ENCODE assay signal across 19 cellular contexts in the genomic region with DNA sequence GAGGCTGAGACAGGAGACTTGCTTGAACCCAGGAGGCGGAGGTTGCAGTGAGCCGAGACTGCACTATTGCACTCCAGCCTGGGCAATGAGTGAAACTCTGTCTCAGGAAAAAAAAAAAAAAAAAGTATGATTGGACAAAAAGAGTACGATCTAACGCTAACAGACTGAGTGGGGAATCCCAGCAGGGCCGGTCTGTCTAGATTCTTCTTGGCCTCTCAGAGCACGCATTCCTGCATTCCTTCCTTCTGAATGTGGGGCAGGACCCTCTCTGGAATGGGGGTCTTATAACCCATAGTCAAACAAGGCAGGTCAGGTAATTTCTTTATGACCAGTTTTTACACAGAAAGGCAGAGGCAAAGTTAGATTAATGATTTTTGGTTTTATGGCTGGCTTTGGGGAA.
DNase-seq lines count a peak whose midpoint lies in the region; ATAC-seq, FAIRE-seq and TF ChIP-seq lines count a peak whose summit lies in the region.
"Had no signal": no experiment of that assay in that cellular context is flagged by ENCODE, and none has a peak within 500 bp of the region (broad histone marks: within the 10 kb centered on the region; RNA-seq: fewer than 3 reads in every experiment).

No MANE protein-coding gene starts in this region.

- H3K9ac ChIP-seq in keratinocyte (ENCODE audit: control insufficient read depth, extremely low read depth, insufficient read depth, low read length) = no peak overlapping the region
- H3K9ac ChIP-seq in MM.1S (ENCODE audit: low read length) = no peak overlapping the region
- H3K9ac ChIP-seq: SK-N-SH had no signal

- TF ChIP-seq CTCF in PC-9 (conservative IDR thresholded peaks at IDR 0.05) (no peak), keratinocyte (optimal IDR thresholded peaks at IDR 0.05 in 1 of 3, IDR thresholded peaks at IDR 0.05 in 1 of 3, conservative IDR thresholded peaks at IDR 0.05 in 1 of 3; ENCODE audit: extremely low read depth in 1 of 3, insufficient read depth in 2 of 3, low read length in 3 of 3) (no peak), progenitor cell of endocrine pancreas (IDR thresholded peaks at IDR 0.05; ENCODE audit: unreplicated experiment) (no peak), MM.1S (IDR thresholded peaks at IDR 0.05; ENCODE audit: low read length) (no peak)

- H2AFZ ChIP-seq in PC-9 (no peak overlapping the region), keratinocyte (ENCODE audit: control insufficient read depth, low read length) (peak overlapping the region; percentile 16), MM.1S (ENCODE audit: low read length) (no peak overlapping the region)

- no peaks in the 10 kb centered on the region for H3K9me1 ChIP-seq in keratinocyte (ENCODE audit: control insufficient read depth, extremely low read depth, insufficient read depth, low read length)

- peaks cover 29% of the 10 kb centered on the region for H3K4me1 Mint-ChIP-seq in progenitor cell of endocrine pancreas (ENCODE audit: low read depth)

- H3K4me2 ChIP-seq in PC-9 (peak overlapping the region; percentile 68), keratinocyte (ENCODE audit: control insufficient read depth, extremely low read depth, insufficient read depth, low read depth, low read length) (peak overlapping the region; percentile 22), MM.1S (ENCODE audit: low read depth, low read length) (no peak overlapping the region)
- H3K4me2 ChIP-seq: SK-N-SH had no signal

- FAIRE-seq in keratinocyte (lab: Jason Lieb, UNC) = no peak
- FAIRE-seq: HTR-8/SVneo, K562, RCC 7860 had no signal

- H3K27me3 Mint-ChIP-seq in progenitor cell of endocrine pancreas = peaks cover 40% of the 10 kb centered on the region

- H3F3A ChIP-seq in PC-9 (ENCODE audit: insufficient read depth, low read depth) = peaks cover 24% of the 10 kb centered on the region
- no peaks in the 10 kb centered on the region for H3F3A ChIP-seq in MM.1S (ENCODE audit: insufficient read depth, low read length)

- POLR2A ChIA-PET in PC-9 (lab: Charles Lee; ENCODE audit: unreplicated experiment) = no interaction called here

- dilution Hi-C loops in keratinocyte (cut with MboI; ENCODE audit: extremely low pct_ligation_motif_present, low sequenced_read_pairs) = no loop called here

- H3K27me3 ChIP-seq in PC-9 (ENCODE audit: insufficient read depth, low read depth) (no peaks in the 10 kb centered on the region), keratinocyte (ENCODE audit: control insufficient read depth, extremely low read depth, insufficient read depth, low read length) (no peaks in the 10 kb centered on the region), MM.1S (replicated peaks; ENCODE audit: insufficient read depth, low read length) (no peaks in the 10 kb centered on the region)

- no peaks in the 10 kb centered on the region for H4K20me1 ChIP-seq in PC-9 (ENCODE audit: insufficient read depth)
- H4K20me1 ChIP-seq in keratinocyte (ENCODE audit: control insufficient read depth, extremely low read depth, insufficient read depth, low read length) = no peaks in the 10 kb centered on the region
- no peaks in the 10 kb centered on the region for H4K20me1 ChIP-seq in MM.1S (ENCODE audit: insufficient read depth, low read length)

- peak overlapping the region; percentile 90 for H3K27ac Mint-ChIP-seq in progenitor cell of endocrine pancreas

- no peak for ATAC-seq in esophagus mucosa
- ATAC-seq: K562 had no signal

- H3K27ac ChIP-seq in PC-9 (peak overlapping the region; percentile 44), keratinocyte (ENCODE audit: control insufficient read depth, insufficient read depth, low read length) (no peak overlapping the region), MM.1S (ENCODE audit: low read length) (no peak overlapping the region)

- intact Hi-C loops in PC-9 (cut with micrococcal nuclease; ENCODE audit: unreplicated experiment) = loop anchor here (1.0 to 10.0 kb wide), 3 partner anchors 60 to 235 kb away; partner anchors contain the start of gene SLC16A1

- no peaks in the 10 kb centered on the region for H3K79me2 ChIP-seq in PC-9 (ENCODE audit: low read depth)
- H3K79me2 ChIP-seq in keratinocyte (ENCODE audit: control insufficient read depth, insufficient read depth, low read length) = no peaks in the 10 kb centered on the region
- H3K79me2 ChIP-seq in MM.1S (ENCODE audit: low read length) = no peaks in the 10 kb centered on the region

- H3K36me3 ChIP-seq in PC-9 (ENCODE audit: low read depth) (no peaks in the 10 kb centered on the region), keratinocyte (ENCODE audit: control insufficient read depth in 2 of 2, extremely low read depth in 1 of 2, insufficient read depth in 2 of 2, low read length in 2 of 2) (no peaks in the 10 kb centered on the region), MM.1S (replicated peaks; ENCODE audit: insufficient read depth, low read length) (no peaks in the 10 kb centered on the region)
- H3K36me3 ChIP-seq: HAP-1 had no signal

- CTCF ChIA-PET in PC-9 (lab: Charles Lee) = interaction anchor here (0.6 to 3.9 kb wide), 5 partner anchors 44 to 233 kb away, joined by 3 to 15 read pairs (median 6); partner anchors contain the start of gene PPM1J

- H3K9me2 ChIP-seq in PC-9 (ENCODE audit: insufficient read depth) = no peaks in the 10 kb centered on the region
- no peaks in the 10 kb centered on the region for H3K9me2 ChIP-seq in MM.1S (replicated peaks; ENCODE audit: insufficient read depth, low read length)
- H3K9me2 ChIP-seq: SK-N-SH had no signal

- peak overlapping the region; percentile 17; the same call in 1 of the 2 replicates for H3K4me3 ChIP-seq in PC-9
- H3K4me3 ChIP-seq in keratinocyte (ENCODE audit: control insufficient read depth in 2 of 3, extremely low read depth in 1 of 3, insufficient read depth in 2 of 3, low read depth in 1 of 3, low read length in 3 of 3) = no peak overlapping the region
- H3K4me3 ChIP-seq in MM.1S (ENCODE audit: low read length) = no peak overlapping the region
- H3K4me3 ChIP-seq: HAP-1, K562 had no signal

- H3K4me3 Mint-ChIP-seq in progenitor cell of endocrine pancreas (ENCODE audit: low read depth) = peak overlapping the region; percentile 1

- H3K4me1 ChIP-seq in PC-9 (replicated peaks; ENCODE audit: insufficient read depth) (peaks cover 21% of the 10 kb centered on the region), keratinocyte (ENCODE audit: control insufficient read depth, extremely low read depth, insufficient read depth, low read length) (peaks cover 7% of the 10 kb centered on the region), MM.1S (ENCODE audit: low read length) (no peaks in the 10 kb centered on the region)
- H3K4me1 ChIP-seq: HAP-1 had no signal

- H3K9me3 Mint-ChIP-seq in progenitor cell of endocrine pancreas (ENCODE audit: low read depth) = no peaks in the 10 kb centered on the region

- H3K36me3 Mint-ChIP-seq in progenitor cell of endocrine pancreas (ENCODE audit: insufficient read depth) = no peaks in the 10 kb centered on the region

- DNase-seq in ELF-1 (ENCODE audit: low read depth, low spot score) = peak; percentile 84
- DNase-seq in PC-9 = peak; percentile 69 to 83
- DNase-seq in keratinocyte (ENCODE audit: low read depth, low spot score) = no peak
- DNase-seq in progenitor cell of endocrine pancreas (ENCODE audit: low spot score, unreplicated experiment) = no peak
- no peak for DNase-seq in MM.1S
- no peak for DNase-seq in NCI-H1048 (lab: John Stamatoyannopoulos, UW)
- DNase-seq in NCI-H2029 (lab: John Stamatoyannopoulos, UW) = no peak
- DNase-seq: C1 segment of cervical spinal cord, MV-4-11, NCI-H1436, NCI-H2029 treated with DMSO at 0.1 percent for 48 hours, NCI-H510A, SHP77, SK-N-SH had no signal

- H3K9me3 ChIP-seq in PC-9 (ENCODE audit: insufficient read depth, low read depth) (no peaks in the 10 kb centered on the region), keratinocyte (ENCODE audit: control insufficient read depth, low read depth, low read length) (no peaks in the 10 kb centered on the region), MM.1S (replicated peaks; ENCODE audit: insufficient read depth, low read length) (no peaks in the 10 kb centered on the region)
- H3K9me3 ChIP-seq: HAP-1, SK-N-SH had no signal

- BruUV-seq in PC-9 (replicated peaks; lab: Mats Ljungman, UMichigan) = no TSS peak

Comparison
In these comparisons a context has a peak if more than half of its experiments do, and no peak if none do; other contexts are left out.
1. DNase-seq: peak in ELF-1 (single experiment) and PC-9 (2 of 2); none in keratinocyte (single experiment), progenitor cell of endocrine pancreas (single experiment), MM.1S (single experiment), NCI-H1048 (single experiment) and NCI-H2029 (single experiment).